8 cellular contexts compared by ENCODE assay signal in the genomic region with DNA sequence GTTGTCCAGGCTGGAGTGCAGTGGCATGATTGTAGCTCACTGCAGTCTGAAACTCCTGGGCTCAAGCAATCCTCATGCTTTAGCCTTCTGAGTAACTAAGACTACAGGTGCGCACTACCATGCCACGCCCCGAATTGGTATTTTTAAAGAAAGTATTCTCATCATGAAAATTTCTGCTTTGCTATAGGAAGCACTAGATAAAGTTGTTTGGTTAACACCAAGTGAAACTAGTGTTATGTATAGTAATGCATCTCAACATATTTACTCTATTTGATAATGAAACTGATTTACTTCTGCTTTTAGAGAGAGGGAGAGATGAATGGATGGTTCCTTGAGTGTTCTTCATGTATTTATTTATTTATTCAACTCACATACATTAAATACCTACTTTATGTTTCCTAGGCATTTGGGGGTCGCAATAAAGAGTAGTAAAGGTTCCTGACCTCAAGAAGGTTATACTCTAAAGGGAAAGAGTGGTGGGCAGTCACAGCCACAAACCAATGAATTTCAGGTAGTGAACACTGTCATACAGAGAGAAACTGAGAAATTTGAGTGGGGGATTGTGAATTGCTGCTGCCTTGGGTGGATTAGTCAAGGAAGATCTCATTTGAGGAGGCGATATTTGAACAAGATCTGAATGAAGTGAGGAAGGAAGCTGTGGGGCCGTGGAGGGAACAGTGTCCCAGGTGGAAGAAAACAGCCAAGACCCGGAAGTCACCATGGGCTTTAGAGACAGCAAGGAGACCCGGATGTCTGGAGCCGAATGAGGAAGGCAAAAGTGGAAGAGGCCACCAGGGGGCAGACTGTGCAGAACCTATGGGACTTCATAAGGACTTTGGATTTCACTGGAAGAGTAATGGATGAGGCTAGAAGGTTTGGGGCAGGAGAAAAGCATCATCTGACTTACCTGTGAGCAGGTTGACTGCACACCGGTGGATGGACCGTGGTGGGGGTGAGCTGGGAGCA.
DNase-seq lines count a peak whose midpoint lies in the region; ATAC-seq and TF ChIP-seq lines count a peak whose summit lies in the region.

No MANE protein-coding gene starts in this region.

- no peaks in the 10 kb centered on the region for H3K36me3 ChIP-seq in lower lobe of right lung

- no peaks in the 10 kb centered on the region for H3K27me3 ChIP-seq in lower lobe of right lung (ENCODE audit: low read depth)

- TF ChIP-seq CTCF in cardiac fibroblast (IDR thresholded peaks at IDR 0.05; ENCODE audit: low read depth, low read length) (peak; percentile 39), lower lobe of right lung (IDR thresholded peaks at IDR 0.05) (peak; percentile 53)

- DNase-seq in DMS 273 (lab: John Stamatoyannopoulos, UW; ENCODE audit: unreplicated experiment) (peak; percentile 82), DMS 273 treated with DMSO at 0.1 percent for 48 hours (lab: John Stamatoyannopoulos, UW) (no peak), cardiac fibroblast (ENCODE audit: low read depth in 2 of 2) (peak; percentile 44 to 56), lower lobe of right lung (peak; percentile 54), NCI-H2029 treated with DMSO at 0.1 percent for 48 hours (lab: John Stamatoyannopoulos, UW) (no peak)

- H3K4me1 ChIP-seq in lower lobe of right lung, result no peaks in the 10 kb centered on the region

- H3K9me3 ChIP-seq in lower lobe of right lung, result no peaks in the 10 kb centered on the region

- no peak overlapping the region for H3K27ac ChIP-seq in lower lobe of right lung

- intact Hi-C loops in lower lobe of right lung (cut with DNase I), result no loop called here

- H3K4me3 ChIP-seq in cardiac fibroblast (replicated peaks in 1 of 2; ENCODE audit: low read depth in 2 of 2, low read length in 2 of 2) (no peak overlapping the region), lower lobe of right lung (no peak overlapping the region)

- ATAC-seq in GM19468 (IDR thresholded peaks at IDR 0.05; ENCODE audit: extremely low read depth, unreplicated experiment) (peak; percentile 34), HG03575 (IDR thresholded peaks at IDR 0.05; ENCODE audit: extremely low read depth, insufficient number of reproducible peaks, low FRiP score, unreplicated experiment) (peak; percentile 76), SK-N-SH treated with all-trans-retinoic acid at 6 μM for 48 hours (peak; percentile 58; the same call in 2 of the 3 replicates), lower lobe of right lung (peak in 1 of 2 donors; percentile 42)

TF ChIP-seq in SK-N-SH treated with all-trans-retinoic acid at 6 μM for 48 hours, 23 proteins besides CTCF, POLR2A, EP300 and RAD21:
- no peak for TF ChIP-seq ZC3H10 (CRISPR knock-in tag; IDR thresholded peaks at IDR 0.05)
- TF ChIP-seq, protein P1, sequence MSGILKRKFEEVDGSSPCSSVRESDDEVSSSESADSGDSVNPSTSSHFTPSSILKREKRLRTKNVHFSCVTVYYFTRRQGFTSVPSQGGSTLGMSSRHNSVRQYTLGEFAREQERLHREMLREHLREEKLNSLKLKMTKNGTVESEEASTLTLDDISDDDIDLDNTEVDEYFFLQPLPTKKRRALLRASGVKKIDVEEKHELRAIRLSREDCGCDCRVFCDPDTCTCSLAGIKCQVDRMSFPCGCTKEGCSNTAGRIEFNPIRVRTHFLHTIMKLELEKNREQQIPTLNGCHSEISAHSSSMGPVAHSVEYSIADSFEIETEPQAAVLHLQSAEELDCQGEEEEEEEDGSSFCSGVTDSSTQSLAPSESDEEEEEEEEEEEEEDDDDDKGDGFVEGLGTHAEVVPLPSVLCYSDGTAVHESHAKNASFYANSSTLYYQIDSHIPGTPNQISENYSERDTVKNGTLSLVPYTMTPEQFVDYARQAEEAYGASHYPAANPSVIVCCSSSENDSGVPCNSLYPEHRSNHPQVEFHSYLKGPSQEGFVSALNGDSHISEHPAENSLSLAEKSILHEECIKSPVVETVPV (CRISPR knock-in tag; IDR thresholded peaks at IDR 0.05), result no peak
- TF ChIP-seq, protein P2, sequence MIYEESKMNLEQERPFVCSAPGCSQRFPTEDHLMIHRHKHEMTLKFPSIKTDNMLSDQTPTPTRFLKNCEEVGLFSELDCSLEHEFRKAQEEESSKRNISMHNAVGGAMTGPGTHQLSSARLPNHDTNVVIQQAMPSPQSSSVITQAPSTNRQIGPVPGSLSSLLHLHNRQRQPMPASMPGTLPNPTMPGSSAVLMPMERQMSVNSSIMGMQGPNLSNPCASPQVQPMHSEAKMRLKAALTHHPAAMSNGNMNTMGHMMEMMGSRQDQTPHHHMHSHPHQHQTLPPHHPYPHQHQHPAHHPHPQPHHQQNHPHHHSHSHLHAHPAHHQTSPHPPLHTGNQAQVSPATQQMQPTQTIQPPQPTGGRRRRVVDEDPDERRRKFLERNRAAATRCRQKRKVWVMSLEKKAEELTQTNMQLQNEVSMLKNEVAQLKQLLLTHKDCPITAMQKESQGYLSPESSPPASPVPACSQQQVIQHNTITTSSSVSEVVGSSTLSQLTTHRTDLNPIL (CRISPR knock-in tag; IDR thresholded peaks at IDR 0.05; ENCODE audit: low read depth), result no peak
- no peak for TF ChIP-seq ISL1 (CRISPR knock-in tag; IDR thresholded peaks at IDR 0.05)
- no peak for TF ChIP-seq ZFP30 (CRISPR knock-in tag; IDR thresholded peaks at IDR 0.05)
- TF ChIP-seq, protein P3, sequence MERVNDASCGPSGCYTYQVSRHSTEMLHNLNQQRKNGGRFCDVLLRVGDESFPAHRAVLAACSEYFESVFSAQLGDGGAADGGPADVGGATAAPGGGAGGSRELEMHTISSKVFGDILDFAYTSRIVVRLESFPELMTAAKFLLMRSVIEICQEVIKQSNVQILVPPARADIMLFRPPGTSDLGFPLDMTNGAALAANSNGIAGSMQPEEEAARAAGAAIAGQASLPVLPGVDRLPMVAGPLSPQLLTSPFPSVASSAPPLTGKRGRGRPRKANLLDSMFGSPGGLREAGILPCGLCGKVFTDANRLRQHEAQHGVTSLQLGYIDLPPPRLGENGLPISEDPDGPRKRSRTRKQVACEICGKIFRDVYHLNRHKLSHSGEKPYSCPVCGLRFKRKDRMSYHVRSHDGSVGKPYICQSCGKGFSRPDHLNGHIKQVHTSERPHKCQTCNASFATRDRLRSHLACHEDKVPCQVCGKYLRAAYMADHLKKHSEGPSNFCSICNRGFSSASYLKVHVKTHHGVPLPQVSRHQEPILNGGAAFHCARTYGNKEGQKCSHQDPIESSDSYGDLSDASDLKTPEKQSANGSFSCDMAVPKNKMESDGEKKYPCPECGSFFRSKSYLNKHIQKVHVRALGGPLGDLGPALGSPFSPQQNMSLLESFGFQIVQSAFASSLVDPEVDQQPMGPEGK (CRISPR knock-in tag; IDR thresholded peaks at IDR 0.05; ENCODE audit: borderline replicate concordance), result no peak

Comparison
In these comparisons a context has a peak if more than half of its experiments do, and no peak if none do; other contexts are left out.
1. DNase-seq: peak in DMS 273 (single experiment), cardiac fibroblast (2 of 2) and lower lobe of right lung (single experiment); none in DMS 273 treated with DMSO at 0.1 percent for 48 hours (single experiment) and NCI-H2029 treated with DMSO at 0.1 percent for 48 hours (single experiment).